ENCODE assay signal across 13 cellular contexts in genomic region chr12:94690199-94690695, GRCh38. TPM values are rescaled to one million over a fixed set of nuclear protein-coding genes. Genes with fewer than 3 reads are reported as not detected.
A peak's percentile ranks its signal among the peaks of the same experiment; 100 is the strongest.
DNase-seq lines count a peak whose midpoint lies in the region; ATAC-seq and TF ChIP-seq lines count a peak whose summit lies in the region.
"Had no signal": no experiment of that assay in that cellular context is flagged by ENCODE, and none has a peak within 500 bp of the region (broad histone marks: within the 10 kb centered on the region; RNA-seq: fewer than 3 reads in every experiment).

No MANE protein-coding gene starts in this region.

- peak overlapping the region; percentile 82 for H3K4me2 ChIP-seq in smooth muscle cell

- ATAC-seq in lower lobe of right lung (peak; percentile 32 to 54), GM21526 (IDR thresholded peaks at IDR 0.05; ENCODE audit: low FRiP score, unreplicated experiment) (no peak), GM18517 (IDR thresholded peaks at IDR 0.05; ENCODE audit: unreplicated experiment) (no peak)
- ATAC-seq: naive thymus-derived CD8-positive, alpha-beta T cell had no signal

- H2AFZ ChIP-seq in smooth muscle cell (ENCODE audit: low read depth), result peak overlapping the region; percentile 59

- H3K36me3 ChIP-seq in lower lobe of right lung, result no peaks in the 10 kb centered on the region
- no peaks in the 10 kb centered on the region for H3K36me3 ChIP-seq in smooth muscle cell (ENCODE audit: low read depth)

- H3K27me3 ChIP-seq in lower lobe of right lung (ENCODE audit: low read depth) (no peaks in the 10 kb centered on the region), smooth muscle cell (ENCODE audit: low read depth) (no peaks in the 10 kb centered on the region)

- H3K4me3 ChIP-seq in lower lobe of right lung (peak overlapping the region; percentile 31), smooth muscle cell (peak overlapping the region; percentile 29)

- H3K9me3 ChIP-seq in lower lobe of right lung (no peaks in the 10 kb centered on the region), smooth muscle cell (replicated peaks; ENCODE audit: low read depth) (no peaks in the 10 kb centered on the region)

- H3K79me2 ChIP-seq in smooth muscle cell (ENCODE audit: low read depth), result peaks cover 2% of the 10 kb centered on the region

- peaks cover 22% of the 10 kb centered on the region for H3F3A ChIP-seq in smooth muscle cell (ENCODE audit: low read depth)

- H3K9ac ChIP-seq in smooth muscle cell (ENCODE audit: low read depth), result peak overlapping the region; percentile 71

- TF ChIP-seq CTCF in lower lobe of right lung (IDR thresholded peaks at IDR 0.05) (no peak), smooth muscle cell (IDR thresholded peaks at IDR 0.05; ENCODE audit: borderline replicate concordance, insufficient read depth, poor library complexity, severe bottlenecking) (no peak)

- WGBS in smooth muscle cell (ENCODE audit: low lambda C conversion rate), result 32% methylated on average over 4 of the region's 4 CpGs

- H3K27ac ChIP-seq in lower lobe of right lung (no peak overlapping the region), smooth muscle cell (ENCODE audit: low read depth) (peak overlapping the region; percentile 86)

- intact Hi-C loops in lower lobe of right lung (cut with DNase I), result no loop called here

- DNase-seq in HCEC 1CT (peak; percentile 15), fibroblast of peridontal ligament (ENCODE audit: extremely low read depth) (peak; percentile 70), lower lobe of right lung (no peak), smooth muscle cell (lab: John Stamatoyannopoulos, UW; ENCODE audit: unreplicated experiment) (no peak), 8988T (no peak), NCI-H69 (lab: John Stamatoyannopoulos, UW) (no peak)
- DNase-seq: activated CD4-positive, alpha-beta T cell treated with anti-CD3 and anti-CD28 coated beads, Interleukin-2, amount 10 ng/mL, durations not matched to agents 7 days and 5 days; naive thymus-derived CD8-positive, alpha-beta T cell; NCI-H1436; NCI-H524; small intestine had no signal

- H4K20me1 ChIP-seq in smooth muscle cell (ENCODE audit: low read depth), result no peaks in the 10 kb centered on the region

- peaks cover 17% of the 10 kb centered on the region for H3K4me1 ChIP-seq in lower lobe of right lung
- H3K4me1 ChIP-seq in smooth muscle cell (ENCODE audit: low read depth), result peaks cover 18% of the 10 kb centered on the region

RNA-seq across cellular contexts. Expression of gene TMCC3, which starts 39.9 kb away (rescaled TPM):
- total RNA-seq in lower lobe of right lung (9.7 TPM), smooth muscle cell (10.3 and 11.2 TPM in 2 replicates)
- polyA plus RNA-seq in smooth muscle cell, result 4.4 and 7.0 TPM in 2 replicates

Comparison
In these comparisons a context has a peak if more than half of its experiments do, and no peak if none do; other contexts are left out.
1. DNase-seq: peak in HCEC 1CT (single experiment) and fibroblast of peridontal ligament (single experiment); none in lower lobe of right lung (single experiment), smooth muscle cell (single experiment), 8988T (single experiment) and NCI-H69 (single experiment).
2. ATAC-seq: peak in lower lobe of right lung (2 of 2); none in GM21526 (single experiment) and GM18517 (single experiment).